In genomic region chr5:34736445-34737119, GRCh38 we compare ENCODE assay signal across 12 cellular contexts.
DNase-seq lines count a peak whose midpoint lies in the region; ATAC-seq, FAIRE-seq and TF ChIP-seq lines count a peak whose summit lies in the region.
"Had no signal": no experiment of that assay in that cellular context is flagged by ENCODE, and none has a peak within 500 bp of the region (broad histone marks: within the 10 kb centered on the region; RNA-seq: fewer than 3 reads in every experiment).

No MANE protein-coding gene starts in this region.

- POLR2A ChIA-PET in HepG2 (lab: Yijun Ruan, JAX): interaction anchor here (1.2 kb wide), 1 partner anchor 102 kb away, joined by 3 read pairs; the partner anchor contains the start of gene TTC23L

- TF ChIP-seq POLR2A in HepG2 (IDR thresholded peaks at IDR 0.05; ENCODE audit: insufficient read depth in 1 of 2, low read depth in 2 of 2, low read length in 2 of 2): no peak

- BruUV-seq in mammary epithelial cell (replicated peaks; lab: Mats Ljungman, UMichigan) (no TSS peak), HepG2 (replicated peaks; lab: Mats Ljungman, UMichigan) (no TSS peak)

- H3K27me3 ChIP-seq in mammary epithelial cell (ENCODE audit: insufficient read depth, low read length) (no peaks in the 10 kb centered on the region), HepG2 (ENCODE audit: control insufficient read depth in 1 of 2, insufficient read depth in 2 of 2, low read length in 2 of 2) (no peaks in the 10 kb centered on the region)
- H3K27me3 ChIP-seq: tibial nerve had no signal

- peaks cover 5% of the 10 kb centered on the region for H3K36me3 ChIP-seq in mammary epithelial cell (ENCODE audit: insufficient read depth, low read length)
- H3K36me3 ChIP-seq in HepG2 (replicated peaks in 1 of 2; ENCODE audit: control insufficient read depth in 1 of 2, insufficient read depth in 2 of 2, low read length in 2 of 2): no peaks in the 10 kb centered on the region; a peak in 1 of 5 replicates

- DNase-seq in AG10803 (ENCODE audit: low read depth): peak; percentile 47
- DNase-seq in HT1080 (ENCODE audit: low read depth): peak; percentile 13
- DNase-seq in mammary epithelial cell: peak; percentile 75
- peak; percentile 40 for DNase-seq in HepG2 (ENCODE audit: low spot score)
- no peak for DNase-seq in hippocampal formation (lab: John Stamatoyannopoulos, UW)
- DNase-seq: activated naive CD8-positive, alpha-beta T cell treated with anti-CD3 and anti-CD28 coated beads, Interleukin-2, amount 50 U/mL, for 24 hours; T-helper 1 cell had no signal

- no peak for TF ChIP-seq RAD21 in HepG2 (CRISPR knock-in tag; IDR thresholded peaks at IDR 0.05)

- H3K4me2 ChIP-seq in mammary epithelial cell (ENCODE audit: insufficient read depth, low read depth, low read length): no peak overlapping the region
- H3K4me2 ChIP-seq in HepG2 (ENCODE audit: low read depth, low read length): no peak overlapping the region

- FAIRE-seq in HepG2 (lab: Jason Lieb, UNC): no peak
- FAIRE-seq: islet of Langerhans had no signal

- no peaks in the 10 kb centered on the region for H3K4me1 ChIP-seq in mammary epithelial cell (ENCODE audit: insufficient read depth, low read length)
- H3K4me1 ChIP-seq in HepG2 (ENCODE audit: insufficient read depth, low read length): peaks cover 15% of the 10 kb centered on the region

- intact Hi-C loops in mammary epithelial cell (cut with micrococcal nuclease) (no loop called here), HepG2 (cut with micrococcal nuclease; ENCODE audit: unreplicated experiment) (loop anchor here (5.0 kb wide), 1 partner anchor 249 kb away; no protein-coding TSS in a partner anchor)

- in situ Hi-C loops in mammary epithelial cell (cut with MboI; ENCODE audit: low sequenced_read_pairs in 2 of 2): no loop called here
- in situ Hi-C loops in HepG2 (cut with HindIII; ENCODE audit: extremely low pct_ligation_motif_present, low pct_unique_long_range_greater_than_20kb): no loop called here

- CTCF ChIA-PET in mammary epithelial cell (lab: Charles Lee; ENCODE audit: low non-redundant PET) (no interaction called here), HepG2 (lab: Yijun Ruan, JAX; ENCODE audit: low intra/inter-chr PET ratio, low total read pairs) (no interaction called here)

- no peak overlapping the region for H3K4me3 ChIP-seq in AG10803 (ENCODE audit: low read length)
- no peak overlapping the region for H3K4me3 ChIP-seq in mammary epithelial cell (replicated peaks in 1 of 3; ENCODE audit: insufficient read depth in 1 of 3, low read depth in 2 of 3, low read length in 3 of 3)
- H3K4me3 ChIP-seq in HepG2 (replicated peaks in 1 of 3; ENCODE audit: insufficient read depth in 1 of 3, low read depth in 2 of 3, low read length in 3 of 3): no peak overlapping the region
- H3K4me3 ChIP-seq: tibial nerve had no signal

- 97% methylated on average over 3 of the region's 3 CpGs for WGBS in mammary epithelial cell (ENCODE audit: low coverage, missing lambda C conversion rate)
- 74% methylated on average over 3 of the region's 3 CpGs for WGBS in HepG2 (ENCODE audit: low lambda C conversion rate)

- no peak overlapping the region for H2AFZ ChIP-seq in mammary epithelial cell (ENCODE audit: low read depth, low read length)
- H2AFZ ChIP-seq in HepG2 (ENCODE audit: low read length): no peak overlapping the region

- TF ChIP-seq CTCF in AG10803 (conservative IDR thresholded peaks at IDR 0.05; ENCODE audit: low read length) (no peak), mammary epithelial cell (conservative IDR thresholded peaks at IDR 0.05 in 1 of 2, IDR thresholded peaks at IDR 0.05 in 1 of 2; ENCODE audit: extremely low read depth in 1 of 2, insufficient read depth in 1 of 2, low read depth in 1 of 2, low read length in 2 of 2) (no peak), HepG2 (CRISPR knock-in tag; IDR thresholded peaks at IDR 0.05) (no peak)

- H3K9me3 ChIP-seq in mammary epithelial cell (replicated peaks; ENCODE audit: insufficient read depth, low read length) (no peaks in the 10 kb centered on the region), HepG2 (ENCODE audit: low read length) (no peaks in the 10 kb centered on the region)
- H3K9me3 ChIP-seq: tibial nerve had no signal

- H4K20me1 ChIP-seq in mammary epithelial cell (ENCODE audit: insufficient read depth, low read length) (no peaks in the 10 kb centered on the region), HepG2 (ENCODE audit: insufficient read depth, low read length) (no peaks in the 10 kb centered on the region)

- H3K79me2 ChIP-seq in mammary epithelial cell (ENCODE audit: insufficient read depth, low read length): peaks cover 45% of the 10 kb centered on the region
- no peaks in the 10 kb centered on the region for H3K79me2 ChIP-seq in HepG2 (ENCODE audit: insufficient read depth, low read length)

- TF ChIP-seq EP300 in HepG2 (IDR thresholded peaks at IDR 0.05; ENCODE audit: low read depth in 2 of 2, low read length in 2 of 2) (no peak), HepG2 (CRISPR knock-in tag; IDR thresholded peaks at IDR 0.05; ENCODE audit: borderline replicate concordance) (no peak)

- ATAC-seq in HepG2 (peak; percentile 71), GM18909 (IDR thresholded peaks at IDR 0.05; ENCODE audit: poor library complexity, unreplicated experiment) (no peak), GM19035 (IDR thresholded peaks at IDR 0.05; ENCODE audit: unreplicated experiment) (no peak), HG03520 (IDR thresholded peaks at IDR 0.05; ENCODE audit: unreplicated experiment) (no peak)
- ATAC-seq: activated naive CD8-positive, alpha-beta T cell treated with anti-CD3 and anti-CD28 coated beads, Interleukin-2, amount 50 U/mL, for 24 hours had no signal

- H3K27ac ChIP-seq in mammary epithelial cell (ENCODE audit: insufficient read depth, low read depth, low read length) (no peak overlapping the region), HepG2 (ENCODE audit: extremely low read length, insufficient read depth, low read length) (no peak overlapping the region)
- H3K27ac ChIP-seq: tibial nerve had no signal

- no peak overlapping the region for H3K9ac ChIP-seq in mammary epithelial cell (ENCODE audit: insufficient read depth, low read length)
- no peak overlapping the region for H3K9ac ChIP-seq in HepG2 (ENCODE audit: insufficient read depth, low read depth, low read length)

- dilution Hi-C loops in mammary epithelial cell (cut with HindIII; ENCODE audit: low sequenced_read_pairs): no loop called here

TF ChIP-seq in HepG2, 621 proteins besides CTCF, POLR2A, EP300 and RAD21:
- TF ChIP-seq SKI (IDR thresholded peaks at IDR 0.05; ENCODE audit: partially characterized antibody) (peak; percentile 40), ZNF605 (CRISPR knock-in tag; IDR thresholded peaks at IDR 0.05) (no peak), RELA (CRISPR knock-in tag; IDR thresholded peaks at IDR 0.05) (peak; percentile 89; the same call in 1 of the 2 replicates), CEBPG (CRISPR knock-in tag; IDR thresholded peaks at IDR 0.05) (peak; percentile 28; the same call in 1 of the 2 replicates), ZNF770 (CRISPR knock-in tag; IDR thresholded peaks at IDR 0.05) (peak; percentile 81), RNF219 (CRISPR knock-in tag; IDR thresholded peaks at IDR 0.05) (no peak), ZMAT5 (CRISPR knock-in tag; IDR thresholded peaks at IDR 0.05; ENCODE audit: borderline replicate concordance, low read depth) (no peak), ZNF121 (CRISPR knock-in tag; IDR thresholded peaks at IDR 0.05) (0 out of 2 replicates have a peak, but pooled peaks have one; percentile 35), ZNF678 (CRISPR knock-in tag; IDR thresholded peaks at IDR 0.05) (no peak), PHF20 (CRISPR knock-in tag; IDR thresholded peaks at IDR 0.05) (no peak), ZNF317 (CRISPR knock-in tag; IDR thresholded peaks at IDR 0.05) (no peak)

Comparison
In these comparisons a context has a peak if more than half of its experiments do, and no peak if none do; other contexts are left out.
1. DNase-seq: peak in AG10803 (single experiment), HT1080 (single experiment), mammary epithelial cell (single experiment) and HepG2 (single experiment); none in hippocampal formation (0 of 2).